Comparison of ENCODE assay signal across 1 cellular context in genomic region chr17:43467981-43468541, GRCh38.
TF ChIP-seq lines count a peak whose summit lies in the region.

No MANE protein-coding gene starts in this region.

TF ChIP-seq in IMR-90, 13 proteins besides CTCF, POLR2A, EP300 and RAD21 (continued from another document):
- TF ChIP-seq USF2 (IDR thresholded peaks at IDR 0.05; ENCODE audit: low read depth, low read length) = peak; percentile 53; the same call in 1 of the 2 replicates
